In genomic region chr7:92785923-92786322, GRCh38 we compare ENCODE assay signal across 11 cellular contexts. TPM values are rescaled to one million over a fixed set of nuclear protein-coding genes. Genes with fewer than 3 reads are reported as not detected.
DNase-seq lines count a peak whose midpoint lies in the region; ATAC-seq and TF ChIP-seq lines count a peak whose summit lies in the region.
"Had no signal": no experiment of that assay in that cellular context is flagged by ENCODE, and none has a peak within 500 bp of the region (broad histone marks: within the 10 kb centered on the region; RNA-seq: fewer than 3 reads in every experiment).

No MANE protein-coding gene starts in this region.

- TF ChIP-seq CTCF in fibroblast of villous mesenchyme (IDR thresholded peaks at IDR 0.05; ENCODE audit: insufficient read depth, low read depth, low read length): no peak

- H3K4me1 ChIP-seq in HUES64 (ENCODE audit: insufficient read depth, low read length): peaks cover 35% of the 10 kb centered on the region
- H3K4me1 ChIP-seq in skeletal muscle satellite cell (ENCODE audit: control insufficient read depth, insufficient read depth, low read length): peaks cover 44% of the 10 kb centered on the region

- WGBS in HUES64: 89% methylated on average over 3 of the region's 3 CpGs

- H3K36me3 ChIP-seq in HUES64 (ENCODE audit: insufficient read depth, low read length): no peaks in the 10 kb centered on the region
- H3K36me3 ChIP-seq in skeletal muscle satellite cell (ENCODE audit: insufficient read depth, low read length): peaks cover 4% of the 10 kb centered on the region
- H3K36me3 ChIP-seq: WERI-Rb-1 had no signal

- peak overlapping the region; percentile 48 for H3K27ac Mint-ChIP-seq in activated T-helper 17 cell treated with anti-CD3 and anti-CD28 coated beads, Interleukin-2, amount 50 U/mL, for 72 hours
- H3K27ac Mint-ChIP-seq: IgD-negative memory B cell had no signal

- H3K4me3 ChIP-seq in HUES64 (ENCODE audit: low read length) (no peak overlapping the region), fibroblast of villous mesenchyme (ENCODE audit: low read depth, low read length) (no peak overlapping the region), skeletal muscle satellite cell (ENCODE audit: low read length) (no peak overlapping the region)

- ATAC-seq in activated T-helper 17 cell treated with anti-CD3 and anti-CD28 coated beads, Interleukin-2, amount 50 U/mL, for 72 hours (replicated peaks): peak; percentile 24
- ATAC-seq in HG02938 (IDR thresholded peaks at IDR 0.05; ENCODE audit: unreplicated experiment): no peak

- DNase-seq in fibroblast of villous mesenchyme (ENCODE audit: low read depth) (peak; percentile 72), HUDEP-2 (lab: John Stamatoyannopoulos, UW; ENCODE audit: unreplicated experiment in 76 of 76) (no peak)
- no peak for DNase-seq in stimulated activated naive CD4-positive, alpha-beta T cell (lab: John Stamatoyannopoulos, UW)
- DNase-seq: stimulated activated CD4-positive, alpha-beta T cell treated with anti-CD3 and anti-CD28 coated beads, Interleukin-4, amount 100 ng/mL, for 1 hour; WERI-Rb-1 had no signal

- H3K4me2 ChIP-seq in skeletal muscle satellite cell (ENCODE audit: low read length): no peak overlapping the region

- H3K9ac ChIP-seq in HUES64 (ENCODE audit: low read depth, low read length) (no peak overlapping the region), skeletal muscle satellite cell (ENCODE audit: low read depth, low read length) (peak overlapping the region; percentile 1)

- H3K9me3 ChIP-seq in HUES64 (ENCODE audit: insufficient read depth, low read depth, low read length) (peaks cover 19% of the 10 kb centered on the region), skeletal muscle satellite cell (replicated peaks; ENCODE audit: low read length) (peaks cover 4% of the 10 kb centered on the region)

- peaks cover 55% of the 10 kb centered on the region for H3K4me1 Mint-ChIP-seq in activated T-helper 17 cell treated with anti-CD3 and anti-CD28 coated beads, Interleukin-2, amount 50 U/mL, for 72 hours

- H3K27ac ChIP-seq in HUES64 (ENCODE audit: low read depth, low read length): peak overlapping the region; percentile 26; the same call in 1 of the 2 replicates
- H3K27ac ChIP-seq: WERI-Rb-1 had no signal

- H3K36me3 Mint-ChIP-seq in activated T-helper 17 cell treated with anti-CD3 and anti-CD28 coated beads, Interleukin-2, amount 50 U/mL, for 72 hours (ENCODE audit: low read depth): peaks cover 52% of the 10 kb centered on the region

- H3K27me3 ChIP-seq in HUES64 (ENCODE audit: insufficient read depth, low read length) (no peaks in the 10 kb centered on the region), skeletal muscle satellite cell (ENCODE audit: control insufficient read depth, insufficient read depth, low read length) (no peaks in the 10 kb centered on the region)

- H3K4me3 Mint-ChIP-seq in activated T-helper 17 cell treated with anti-CD3 and anti-CD28 coated beads, Interleukin-2, amount 50 U/mL, for 72 hours: no peak overlapping the region
- H3K4me3 Mint-ChIP-seq: IgD-negative memory B cell, neural crest cell had no signal

- H3K27me3 Mint-ChIP-seq in activated T-helper 17 cell treated with anti-CD3 and anti-CD28 coated beads, Interleukin-2, amount 50 U/mL, for 72 hours: no peaks in the 10 kb centered on the region
- H3K27me3 Mint-ChIP-seq: IgD-negative memory B cell had no signal

- H3K9me3 Mint-ChIP-seq in activated T-helper 17 cell treated with anti-CD3 and anti-CD28 coated beads, Interleukin-2, amount 50 U/mL, for 72 hours: peaks cover 11% of the 10 kb centered on the region

RNA-seq across cellular contexts. Expression of gene CDK6, which starts 50.5 kb away (rescaled TPM):
- polyA plus RNA-seq in HUES64 (2013, experiment 1 of 2): 10.6 TPM
- polyA plus RNA-seq in HUES64 (2013, experiment 2 of 2): 12.8 TPM
- 100 to 1,000 TPM; 151 to 222 TPM for total RNA-seq in activated T-helper 17 cell treated with anti-CD3 and anti-CD28 coated beads, Interleukin-2, amount 50 U/mL, for 72 hours
- 30.7 and 42.2 TPM in 2 replicates for total RNA-seq in fibroblast of villous mesenchyme
- 47.4 and 67.2 TPM in 2 replicates for total RNA-seq in skeletal muscle satellite cell (2012; rRNA removed)
